In genomic region chr22:38303974-38304373, GRCh38 we compare ENCODE assay signal across 13 cellular contexts. TPM values are rescaled to one million over a fixed set of nuclear protein-coding genes. Genes with fewer than 3 reads are reported as not detected.
DNase-seq lines count a peak whose midpoint lies in the region; ATAC-seq, FAIRE-seq and TF ChIP-seq lines count a peak whose summit lies in the region.
"Had no signal": no experiment of that assay in that cellular context is flagged by ENCODE, and none has a peak within 500 bp of the region (broad histone marks: within the 10 kb centered on the region; RNA-seq: fewer than 3 reads in every experiment).

No MANE protein-coding gene starts in this region.

- H2BK5ac ChIP-seq in H1 (ENCODE audit: low read depth, low read length) = peak overlapping the region; percentile 12; the same call in 1 of the 2 replicates

- no peak overlapping the region for H4K91ac ChIP-seq in H1 (replicated peaks; ENCODE audit: insufficient read length, low read length)

- H3K9ac ChIP-seq in H1 (replicated peaks in 1 of 4; ENCODE audit: extremely low read depth in 1 of 4, low read depth in 3 of 4, low read length in 3 of 4) = no peak overlapping the region; a peak in 1 of 7 replicates

- intact Hi-C loops in left ventricle myocardium inferior (cut with micrococcal nuclease) (no loop called here), cardiac septum (cut with DNase I) (loop anchor here (5.0 kb wide), 1 partner anchor 102 kb away; the partner anchor contains the start of gene MAFF), uterus (cut with DNase I; ENCODE audit: low total_unique reads) (no loop called here)

- H3K9me3 ChIP-seq in left ventricle myocardium inferior (replicated peaks) = no peaks in the 10 kb centered on the region
- no peaks in the 10 kb centered on the region for H3K9me3 ChIP-seq in H1 (ENCODE audit: insufficient read depth in 2 of 2, low read depth in 1 of 2, low read length in 1 of 2)
- no peaks in the 10 kb centered on the region for H3K9me3 ChIP-seq in osteoblast (ENCODE audit: low read depth, low read length)
- H3K9me3 ChIP-seq in uterus = no peaks in the 10 kb centered on the region
- H3K9me3 ChIP-seq: MG63 had no signal

- no peak overlapping the region for H2BK15ac ChIP-seq in H1 (ENCODE audit: low read length)

- peaks cover 25 to 69% of the 10 kb centered on the region in 2 experiments for H3K79me2 ChIP-seq in H1 (ENCODE audit: control insufficient read depth in 1 of 2, insufficient read depth in 2 of 2, low read length in 2 of 2)
- H3K79me2 ChIP-seq in osteoblast (ENCODE audit: insufficient read depth, low read length) = peaks cover 99% of the 10 kb centered on the region

- no peak overlapping the region for H2BK12ac ChIP-seq in H1 (ENCODE audit: low read depth, low read length)

- CTCF ChIA-PET in H1 (lab: Charles Lee; ENCODE audit: partially characterized antibody) = interaction anchor here (0.7 to 2.7 kb wide), 4 partner anchors 8 to 40 kb away, joined by 3 to 18 read pairs (median 4); no protein-coding TSS in a partner anchor

- TF ChIP-seq POLR2A in H1 (IDR thresholded peaks at IDR 0.05; ENCODE audit: control extremely low read depth in 1 of 2, low read depth in 2 of 2, low read length in 2 of 2) = no peak
- no peak for TF ChIP-seq POLR2A in uterus (IDR thresholded peaks at IDR 0.05)

- H4K20me1 ChIP-seq in H1 (replicated peaks in 1 of 2; ENCODE audit: control insufficient read depth in 1 of 2, insufficient read depth in 2 of 2, low read length in 2 of 2) = peaks cover 45 to 49% of the 10 kb centered on the region in 2 experiments
- H4K20me1 ChIP-seq in osteoblast (ENCODE audit: insufficient read depth, low read length) = peaks cover 82% of the 10 kb centered on the region

- H3K56ac ChIP-seq in H1 (replicated peaks; ENCODE audit: insufficient read length, low read depth, low read length) = no peak overlapping the region

- H3K4me3 ChIP-seq in left ventricle myocardium inferior = peak overlapping the region; percentile 20
- no peak overlapping the region for H3K4me3 ChIP-seq in H1 (ENCODE audit: extremely low read depth in 1 of 4, insufficient read depth in 2 of 4, low read depth in 3 of 4, low read length in 4 of 4)
- H3K4me3 ChIP-seq in osteoblast (ENCODE audit: insufficient read depth, low read length) = no peak overlapping the region
- no peak overlapping the region for H3K4me3 ChIP-seq in uterus
- H3K4me3 ChIP-seq: MG63 had no signal

- H3K4ac ChIP-seq in H1 (replicated peaks; ENCODE audit: insufficient read length, low read depth, low read length) = no peak overlapping the region

- no peak overlapping the region for H4K8ac ChIP-seq in H1 (ENCODE audit: extremely low read depth, insufficient read depth, low read length)

- 96% methylated on average over 5 of the region's 5 CpGs; no CpG with 5 or more reads in 1 of the 2 experiments for WGBS in H1 (ENCODE audit: extremely low coverage in 1 of 2, insufficient coverage in 1 of 2, insufficient read length in 1 of 2, insufficient replicate concordance in 2 of 2, low coverage in 1 of 2, low lambda C conversion rate in 2 of 2, missing lambda C conversion rate in 1 of 2), 2 experiments

- peaks cover 43% of the 10 kb centered on the region for H3K36me3 ChIP-seq in left ventricle myocardium inferior
- peaks cover 35 to 72% (median 51%) of the 10 kb centered on the region in 4 experiments for H3K36me3 ChIP-seq in H1 (ENCODE audit: control insufficient read depth in 2 of 4, insufficient read depth in 4 of 4, low read length in 3 of 4)
- H3K36me3 ChIP-seq in osteoblast (ENCODE audit: insufficient read depth, low read length) = peaks cover 81% of the 10 kb centered on the region
- no peaks in the 10 kb centered on the region for H3K36me3 ChIP-seq in uterus

- no peak overlapping the region for H3K23ac ChIP-seq in H1 (ENCODE audit: insufficient read length)

- ATAC-seq in GM21360 (IDR thresholded peaks at IDR 0.05; ENCODE audit: unreplicated experiment) = no peak
- ATAC-seq: activated CD4-positive, alpha-beta T cell treated with anti-CD3 and anti-CD28 coated beads for 36 hours had no signal

- H3K14ac ChIP-seq in H1 (ENCODE audit: insufficient read length) = no peak overlapping the region

- POLR2A ChIA-PET in H1 (lab: Charles Lee; ENCODE audit: partially characterized antibody) = interaction anchor here (1.8 to 1.9 kb wide), 2 partner anchors 11 to 13 kb away, joined by 4 to 10 read pairs; no protein-coding TSS in a partner anchor

- H2BK20ac ChIP-seq in H1 (ENCODE audit: low read length) = no peak overlapping the region

- no peaks in the 10 kb centered on the region for H3K23me2 ChIP-seq in H1 (ENCODE audit: low read depth, low read length)

- peak overlapping the region; percentile 98 for H3K27ac ChIP-seq in left ventricle myocardium inferior (replicated peaks)
- peak overlapping the region; percentile 22; the same call in 1 of the 2 replicates for H3K27ac ChIP-seq in H1 (ENCODE audit: low read depth, low read length)
- H3K27ac ChIP-seq in osteoblast (ENCODE audit: low read depth, low read length) = peak overlapping the region; percentile 47
- H3K27ac ChIP-seq in uterus = peak overlapping the region; percentile 67 to 70

- no peak overlapping the region for H3K4me2 ChIP-seq in H1 (ENCODE audit: insufficient read depth in 1 of 2, low read depth in 2 of 2, low read length in 2 of 2)
- no peak overlapping the region for H3K4me2 ChIP-seq in osteoblast (ENCODE audit: insufficient read depth, low read length)

- H3K79me1 ChIP-seq in H1 (ENCODE audit: low read depth, low read length) = peaks cover 19% of the 10 kb centered on the region

- no peak overlapping the region for H4K5ac ChIP-seq in H1 (ENCODE audit: insufficient read length, low read depth, low read length)

- TF ChIP-seq CTCF in left ventricle myocardium inferior (IDR thresholded peaks at IDR 0.05; ENCODE audit: borderline replicate concordance) = no peak
- no peak for TF ChIP-seq CTCF in H1 (IDR thresholded peaks at IDR 0.05; ENCODE audit: control extremely low read depth in 1 of 3, insufficient read depth in 1 of 3, low read depth in 1 of 3, low read length in 3 of 3)
- TF ChIP-seq CTCF in osteoblast (IDR thresholded peaks at IDR 0.05; ENCODE audit: extremely low read depth, low read depth, low read length) = no peak
- TF ChIP-seq CTCF in uterus (IDR thresholded peaks at IDR 0.05) = no peak

- DNase-seq in left ventricle myocardium inferior (no peak), cardiac septum (ENCODE audit: low spot score) (no peak), H1 (ENCODE audit: low read depth in 1 of 2, low spot score in 2 of 2) (no peak), osteoblast (ENCODE audit: insufficient read length, low spot score, missing footprints) (peak; percentile 50), uterus (no peak), OCI-M1 (lab: John Stamatoyannopoulos, UW) (no peak)
- no peak for DNase-seq in activated CD4-positive, alpha-beta T cell treated with anti-CD3 and anti-CD28 coated beads, Interleukin-2, amount 50 U/mL, for 1 hour
- DNase-seq: activated CD4-positive, alpha-beta T cell treated with anti-CD3 and anti-CD28 coated beads for 36 hours; DMS 273 treated with DMSO at 0.1 percent for 48 hours; MG63; NCI-H345; T-helper 1 cell had no signal

- no peak for FAIRE-seq in H1 (lab: Jason Lieb, UNC)

- TF ChIP-seq RAD21 in H1 (IDR thresholded peaks at IDR 0.05 in 1 of 2, conservative IDR thresholded peaks at IDR 0.05 in 1 of 2; ENCODE audit: low read depth in 2 of 2, low read length in 2 of 2) = no peak

- no peak overlapping the region for H2AK5ac ChIP-seq in H1 (ENCODE audit: low read depth, low read length)

- no peak for TF ChIP-seq EP300 in H1 (IDR thresholded peaks at IDR 0.05; ENCODE audit: borderline replicate concordance in 1 of 2, low read depth in 2 of 2, low read length in 2 of 2)

- no peak overlapping the region for H3K18ac ChIP-seq in H1 (ENCODE audit: extremely low read depth, low read length)

- H2BK120ac ChIP-seq in H1 (replicated peaks; ENCODE audit: low read depth, low read length) = no peak overlapping the region

- no peaks in the 10 kb centered on the region for H3K27me3 ChIP-seq in left ventricle myocardium inferior (ENCODE audit: low read depth)
- no peaks in the 10 kb centered on the region for H3K27me3 ChIP-seq in H1 (replicated peaks in 1 of 4; ENCODE audit: control insufficient read depth in 3 of 4, extremely low read depth in 1 of 4, insufficient read depth in 3 of 4, low read length in 3 of 4)
- H3K27me3 ChIP-seq in osteoblast (ENCODE audit: insufficient read depth, low read length) = no peaks in the 10 kb centered on the region
- no peaks in the 10 kb centered on the region for H3K27me3 ChIP-seq in uterus
- H3K27me3 ChIP-seq: MG63 had no signal

- no peak overlapping the region for H2AFZ ChIP-seq in H1 (ENCODE audit: low read length)
- no peak overlapping the region for H2AFZ ChIP-seq in osteoblast (ENCODE audit: low read length)

- H3K4me1 ChIP-seq in left ventricle myocardium inferior (peaks cover 99% of the 10 kb centered on the region), H1 (replicated peaks in 1 of 4; ENCODE audit: control insufficient read depth in 3 of 4, insufficient read depth in 4 of 4, low read length in 3 of 4) (peaks cover 2 to 15% (median 8%) of the 10 kb centered on the region in 4 experiments), osteoblast (ENCODE audit: insufficient read depth, low read length) (peaks cover 23% of the 10 kb centered on the region), uterus (peaks cover 16 to 22% of the 10 kb centered on the region in 2 donors)

RNA-seq across cellular contexts. Expression of gene CSNK1E, which starts 13.3 kb away (rescaled TPM):
- total RNA-seq in left ventricle myocardium inferior = 76.1 TPM
- 95.7 TPM for total RNA-seq in cardiac septum
- total RNA-seq in H1 (2021; fragmentation: NEBNext Ultra II Directional; extraction: Animal tissue kit (Norgen Biotek cat#: 25700)) = 244 and 247 TPM in 2 replicates
- 263 and 387 TPM in 2 replicates for polyA plus RNA-seq in H1 (2011; rRNA removed)
- 335 TPM for polyA plus RNA-seq in H1 (2011; cell fraction: cytosol; rRNA removed)
- 537 TPM for polyA plus RNA-seq in H1 (2011; cell fraction: nucleus; rRNA removed)
- 185 to 231 TPM (median 213 TPM) in 4 replicates for polyA plus RNA-seq in H1 (2012, experiment 1 of 2)
- 133 TPM for polyA plus RNA-seq in H1 (2012, experiment 2 of 2)
- polyA plus RNA-seq in H1 (2013, experiment 1 of 2) = 177 TPM
- 168 TPM for polyA plus RNA-seq in H1 (2013, experiment 2 of 2)
- polyA minus RNA-seq in H1 (2011; rRNA and poly(A)+ RNA removed) = 183 and 358 TPM in 2 replicates
- polyA minus RNA-seq in H1 (2011; cell fraction: cytosol; rRNA and poly(A)+ RNA removed) = 170 TPM
- polyA minus RNA-seq in H1 (2011; cell fraction: nucleus; rRNA and poly(A)+ RNA removed) = 213 TPM
- 142 and 152 TPM in 2 replicates for total RNA-seq in osteoblast
- 100 to 1,000 TPM in 2 of 4 donors, 10 to 100 TPM in 2; 22.1 to 171 (median 100) TPM for total RNA-seq in uterus

RNA-seq across cellular contexts. Expression of gene TMEM184B, which starts 31.2 kb away (rescaled TPM):
- total RNA-seq in left ventricle myocardium inferior = 50.6 TPM
- 58.1 TPM for total RNA-seq in cardiac septum
- 79.9 and 81.0 TPM in 2 replicates for total RNA-seq in H1 (2021; fragmentation: NEBNext Ultra II Directional; extraction: Animal tissue kit (Norgen Biotek cat#: 25700))
- polyA plus RNA-seq in H1 (2011; rRNA removed) = 41.6 and 70.6 TPM in 2 replicates
- polyA plus RNA-seq in H1 (2011; cell fraction: cytosol; rRNA removed) = 29.5 TPM
- 55.9 TPM for polyA plus RNA-seq in H1 (2011; cell fraction: nucleus; rRNA removed)
- 34.1 to 60.3 TPM (median 56.8 TPM) in 4 replicates for polyA plus RNA-seq in H1 (2012, experiment 1 of 2)
- polyA plus RNA-seq in H1 (2012, experiment 2 of 2) = 49.3 TPM
- polyA plus RNA-seq in H1 (2013, experiment 1 of 2) = 57.6 TPM
- polyA plus RNA-seq in H1 (2013, experiment 2 of 2) = 64.6 TPM
- polyA minus RNA-seq in H1 (2011; rRNA and poly(A)+ RNA removed) = 31.7 and 53.2 TPM in 2 replicates
- polyA minus RNA-seq in H1 (2011; cell fraction: cytosol; rRNA and poly(A)+ RNA removed) = 60.0 TPM
- 32.2 TPM for polyA minus RNA-seq in H1 (2011; cell fraction: nucleus; rRNA and poly(A)+ RNA removed)
- 29.8 and 30.0 TPM in 2 replicates for total RNA-seq in osteoblast
- 10 to 100 TPM; 31.7 to 70.4 (median 50.7) TPM for total RNA-seq in uterus

Comparison
In these comparisons a context has a peak if more than half of its experiments do, and no peak if none do; other contexts are left out.
1. H3K27ac ChIP-seq: peak in every context shown above with its lines; median percentile 98 in left ventricle myocardium inferior; 68 in uterus; 47 in osteoblast; 22 in H1.